In the genomic region with DNA sequence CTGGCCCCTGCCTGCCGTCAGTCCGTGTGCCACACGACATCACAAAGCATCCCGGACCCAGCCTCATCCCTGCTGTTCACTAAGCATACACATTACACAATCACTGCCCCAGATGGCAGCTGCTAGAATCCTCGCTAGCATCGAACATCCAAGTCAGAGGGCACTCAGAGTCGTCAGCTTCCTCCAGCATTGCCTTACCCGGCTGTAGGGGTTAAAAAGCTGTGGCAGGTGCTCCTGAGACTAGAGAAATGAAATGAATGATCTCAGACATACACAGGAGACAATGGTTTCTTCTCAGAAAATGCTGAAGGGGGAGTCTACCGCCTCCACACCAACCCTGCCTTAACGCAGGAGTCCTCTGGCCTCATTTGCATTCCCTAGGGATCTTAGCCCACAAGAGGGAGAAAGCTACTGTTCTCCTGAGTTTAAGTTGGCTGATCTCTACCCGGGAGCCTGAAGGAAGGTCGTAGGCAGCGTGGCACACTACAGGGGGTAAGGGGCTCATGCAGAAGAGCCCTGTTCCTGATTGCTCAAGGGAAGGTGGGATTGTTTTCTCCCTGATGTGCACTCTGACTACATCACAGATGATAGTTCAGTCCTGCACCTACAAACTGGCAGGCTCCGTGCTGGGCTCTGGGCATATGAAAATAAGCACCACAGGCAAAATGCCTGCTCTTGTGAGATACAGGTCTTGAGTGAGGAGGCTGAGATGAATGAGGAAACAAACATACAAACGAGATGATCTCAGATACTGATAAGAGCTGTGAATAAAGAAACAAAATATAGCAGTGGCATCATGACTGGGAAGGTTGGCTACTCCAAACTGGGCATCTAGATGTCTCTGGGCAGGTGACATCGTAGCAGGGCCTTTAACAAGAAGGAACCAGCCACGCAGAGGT, we compare ENCODE assay signal across 8 cellular contexts. TPM values are rescaled to one million over a fixed set of nuclear protein-coding genes. Genes with fewer than 3 reads are reported as not detected.
DNase-seq lines count a peak whose midpoint lies in the region; ATAC-seq lines count a peak whose summit lies in the region.

No MANE protein-coding gene starts in this region.

- intact Hi-C loops in activated T-helper 1 cell treated with anti-CD3 and anti-CD28 coated beads, Interleukin-12 subunit alpha, Interleukin-12 subunit beta, Interleukin-2, Interleukin-4 antibody, amounts not matched to agents 30 ng/mL and 10 ng/mL and 1 ng/mL, durations not matched to agents 14 hours and 24 hours and 36 hours (cut with micrococcal nuclease), result loop anchor here (5.0 kb wide), 1 partner anchor 77 kb away; no protein-coding TSS in a partner anchor

- H3K4me1 Mint-ChIP-seq in activated T-helper 1 cell treated with anti-CD3 and anti-CD28 coated beads, Interleukin-12 subunit alpha, Interleukin-12 subunit beta, Interleukin-2, Interleukin-4 antibody, amounts not matched to agents 30 ng/mL and 10 ng/mL and 1 ng/mL, durations not matched to agents 14 hours and 24 hours and 36 hours (ENCODE audit: low read depth), result peaks cover 51% of the 10 kb centered on the region
- H3K4me1 Mint-ChIP-seq in naive B cell, result peaks cover 18 to 24% (median 19%) of the 10 kb centered on the region in 3 donors

- ATAC-seq in naive B cell (ENCODE audit: low read depth in 2 of 2), result no peak

- H3K9me3 Mint-ChIP-seq in activated T-helper 1 cell treated with anti-CD3 and anti-CD28 coated beads, Interleukin-12 subunit alpha, Interleukin-12 subunit beta, Interleukin-2, Interleukin-4 antibody, amounts not matched to agents 30 ng/mL and 10 ng/mL and 1 ng/mL, durations not matched to agents 14 hours and 24 hours and 36 hours, result no peaks in the 10 kb centered on the region
- H3K9me3 Mint-ChIP-seq in naive B cell, result peaks cover 0 to 2% (median 0%) of the 10 kb centered on the region in 7 donors

- H3K36me3 Mint-ChIP-seq in activated T-helper 1 cell treated with anti-CD3 and anti-CD28 coated beads, Interleukin-12 subunit alpha, Interleukin-12 subunit beta, Interleukin-2, Interleukin-4 antibody, amounts not matched to agents 30 ng/mL and 10 ng/mL and 1 ng/mL, durations not matched to agents 14 hours and 24 hours and 36 hours (ENCODE audit: low read depth), result no peaks in the 10 kb centered on the region
- H3K36me3 Mint-ChIP-seq in naive B cell, result no peaks in the 10 kb centered on the region

- peak; percentile 7 for DNase-seq in DMS114 treated with DMSO at 0.1 percent for 48 hours (lab: John Stamatoyannopoulos, UW; ENCODE audit: unreplicated experiment)
- peak; percentile 7 for DNase-seq in NCI-H128 (lab: John Stamatoyannopoulos, UW; ENCODE audit: unreplicated experiment)
- no peak for DNase-seq in activated T-helper 1 cell treated with anti-CD3 and anti-CD28 coated beads, Interleukin-12 subunit alpha, Interleukin-12 subunit beta, Interleukin-2, Interleukin-4 antibody, amounts not matched to agents 30 ng/mL and 10 ng/mL and 1 ng/mL, durations not matched to agents 14 hours and 24 hours and 36 hours (ENCODE audit: low spot score)
- no peak for DNase-seq in naive B cell
- DNase-seq in stimulated activated CD4-positive, alpha-beta T cell treated with anti-CD3 and anti-CD28 coated beads, Interleukin-15, amount 100 ng/mL, for 24 hours, result no peak
- DNase-seq in activated CD4-positive, CD25-positive, alpha-beta regulatory T cell treated with anti-CD3 and anti-CD28 coated beads, Interleukin-2, amount 50 U/mL, for 72 hours, result no peak
- no peak for DNase-seq in HPDE6-E6E7 (ENCODE audit: extremely low spot score)
- DNase-seq in activated CD4-positive, CD25-positive, alpha-beta regulatory T cell (lab: John Stamatoyannopoulos, UW), result no peak

- no peaks in the 10 kb centered on the region for H3K27me3 Mint-ChIP-seq in activated T-helper 1 cell treated with anti-CD3 and anti-CD28 coated beads, Interleukin-12 subunit alpha, Interleukin-12 subunit beta, Interleukin-2, Interleukin-4 antibody, amounts not matched to agents 30 ng/mL and 10 ng/mL and 1 ng/mL, durations not matched to agents 14 hours and 24 hours and 36 hours (ENCODE audit: insufficient read depth)
- peaks cover 0 to 17% (median 12%) of the 10 kb centered on the region in 3 donors for H3K27me3 Mint-ChIP-seq in naive B cell

- H3K27ac Mint-ChIP-seq in activated T-helper 1 cell treated with anti-CD3 and anti-CD28 coated beads, Interleukin-12 subunit alpha, Interleukin-12 subunit beta, Interleukin-2, Interleukin-4 antibody, amounts not matched to agents 30 ng/mL and 10 ng/mL and 1 ng/mL, durations not matched to agents 14 hours and 24 hours and 36 hours, result no peak overlapping the region
- H3K27ac Mint-ChIP-seq in naive B cell, result peak overlapping the region in 3 of 6 donors; percentile 54 to 81 (median 62)

- peak overlapping the region; percentile 51 for H3K4me3 Mint-ChIP-seq in activated T-helper 1 cell treated with anti-CD3 and anti-CD28 coated beads, Interleukin-12 subunit alpha, Interleukin-12 subunit beta, Interleukin-2, Interleukin-4 antibody, amounts not matched to agents 30 ng/mL and 10 ng/mL and 1 ng/mL, durations not matched to agents 14 hours and 24 hours and 36 hours
- peak overlapping the region in 5 of 8 donors; percentile 12 to 90 (median 42) for H3K4me3 Mint-ChIP-seq in naive B cell

RNA-seq across cellular contexts. Expression of gene KIAA0232, which starts 2.6 kb away (rescaled TPM):
- total RNA-seq in activated T-helper 1 cell treated with anti-CD3 and anti-CD28 coated beads, Interleukin-12 subunit alpha, Interleukin-12 subunit beta, Interleukin-2, Interleukin-4 antibody, amounts not matched to agents 30 ng/mL and 10 ng/mL and 1 ng/mL, durations not matched to agents 14 hours and 24 hours and 36 hours, result 14.5 and 19.1 TPM in 2 replicates
- polyA plus RNA-seq in naive B cell (ENCODE audit: low read depth in 6 of 6), result 10 to 100 TPM in 2 of 6 donors, 1 to 10 TPM in 3, not detected in 1; 5.8 to 14.6 (median 8.3) TPM

Comparison
In these comparisons a context has a peak if more than half of its experiments do, and no peak if none do; other contexts are left out.
1. DNase-seq: peak in DMS114 treated with DMSO at 0.1 percent for 48 hours (single experiment) and NCI-H128 (single experiment); none in activated T-helper 1 cell treated with anti-CD3 and anti-CD28 coated beads, Interleukin-12 subunit alpha, Interleukin-12 subunit beta, Interleukin-2, Interleukin-4 antibody, amounts not matched to agents 30 ng/mL and 10 ng/mL and 1 ng/mL, durations not matched to agents 14 hours and 24 hours and 36 hours (single experiment), naive B cell (single experiment), stimulated activated CD4-positive, alpha-beta T cell treated with anti-CD3 and anti-CD28 coated beads, Interleukin-15, amount 100 ng/mL, for 24 hours (single experiment), activated CD4-positive, CD25-positive, alpha-beta regulatory T cell treated with anti-CD3 and anti-CD28 coated beads, Interleukin-2, amount 50 U/mL, for 72 hours (single experiment), HPDE6-E6E7 (single experiment) and activated CD4-positive, CD25-positive, alpha-beta regulatory T cell (0 of 4).